Comparison of ENCODE assay signal across 8 cellular contexts in the genomic region with DNA sequence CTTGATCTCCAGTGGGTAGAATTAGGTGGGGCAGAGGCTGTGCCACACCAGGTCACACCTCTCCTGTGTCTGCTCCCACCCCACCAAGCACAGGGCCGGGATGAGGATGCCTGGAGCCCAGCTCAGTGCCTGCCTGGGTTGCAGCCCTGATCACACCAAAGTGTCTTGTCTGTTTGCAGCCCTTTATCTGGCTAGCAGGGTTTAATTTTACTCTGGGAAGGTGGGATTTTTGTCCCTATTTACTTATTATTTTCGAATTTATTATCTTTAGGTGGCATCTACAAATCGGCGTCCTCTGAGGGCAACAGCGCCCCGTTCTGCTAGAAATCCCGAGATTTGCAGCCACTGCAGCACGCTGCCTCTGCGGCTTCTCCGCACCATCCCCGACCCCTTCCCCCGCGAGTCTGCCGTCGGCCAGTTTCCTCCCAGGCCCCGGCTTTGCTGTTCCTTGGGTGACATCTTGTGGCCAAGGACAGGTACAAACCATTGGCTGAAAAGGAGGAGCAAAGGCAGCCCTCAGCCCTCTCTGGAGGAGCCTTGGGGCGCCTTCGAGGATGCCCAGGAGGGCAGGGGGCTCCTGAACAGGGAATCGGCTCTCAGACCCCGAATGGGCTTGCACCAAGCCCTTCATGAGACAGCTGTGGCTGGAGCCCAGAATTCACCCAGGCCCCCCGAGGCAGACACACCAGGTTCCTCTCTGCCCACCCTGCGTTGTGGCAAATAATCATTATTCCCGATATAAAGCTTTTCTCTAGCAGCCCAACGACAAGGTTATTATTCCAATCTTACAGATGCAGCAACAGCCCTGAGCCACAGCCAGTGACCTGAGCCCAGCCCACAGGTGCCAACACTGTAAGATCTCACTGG.
DNase-seq lines count a peak whose midpoint lies in the region; ATAC-seq and TF ChIP-seq lines count a peak whose summit lies in the region.

No MANE protein-coding gene starts in this region.

- H3K4me3 Mint-ChIP-seq in CD8-positive, alpha-beta memory T cell = peak overlapping the region in 6 of 7 donors; percentile 15 to 90 (median 62)
- peak overlapping the region; percentile 70 for H3K4me3 Mint-ChIP-seq in chondrocyte (ENCODE audit: unreplicated experiment)

- POLR2A ChIA-PET in CD8-positive, alpha-beta memory T cell (lab: Charles Lee) = no interaction called here

- H3K27me3 Mint-ChIP-seq in CD8-positive, alpha-beta memory T cell = peaks cover 7 to 10% of the 10 kb centered on the region in 2 donors
- H3K27me3 Mint-ChIP-seq in chondrocyte (ENCODE audit: low read depth) = peaks cover 2% of the 10 kb centered on the region

- H3K36me3 ChIP-seq in CD8-positive, alpha-beta memory T cell (ENCODE audit: insufficient read depth, low read length) = no peaks in the 10 kb centered on the region
- H3K36me3 ChIP-seq in HAP-1 (replicated peaks) = no peaks in the 10 kb centered on the region

- no peaks in the 10 kb centered on the region for H3K9me3 Mint-ChIP-seq in CD8-positive, alpha-beta memory T cell
- H3K9me3 Mint-ChIP-seq in chondrocyte (ENCODE audit: low read depth) = no peaks in the 10 kb centered on the region

- CTCF ChIA-PET in CD8-positive, alpha-beta memory T cell (lab: Charles Lee) = interaction anchor here (1.9 kb wide), 1 partner anchor 13 kb away, joined by 8 read pairs; no protein-coding TSS in a partner anchor

- H3K4me3 ChIP-seq in CD8-positive, alpha-beta memory T cell (ENCODE audit: low read length) = no peak overlapping the region
- H3K4me3 ChIP-seq in HAP-1 = peak overlapping the region; percentile 12; the same call in 1 of the 2 replicates

- no peaks in the 10 kb centered on the region for H3K9me3 ChIP-seq in CD8-positive, alpha-beta memory T cell (ENCODE audit: low read length)
- H3K9me3 ChIP-seq in HAP-1 = no peaks in the 10 kb centered on the region

- in situ Hi-C loops in HAP-1 (cut with MboI; ENCODE audit: low sequenced_read_pairs) = loop anchor here (5.0 kb wide), 1 partner anchor 602 kb away; the partner anchor contains the start of gene NR6A1

- H3K4me1 Mint-ChIP-seq in CD8-positive, alpha-beta memory T cell = peaks cover 6 to 10% (median 7%) of the 10 kb centered on the region in 3 donors
- peaks cover 7% of the 10 kb centered on the region for H3K4me1 Mint-ChIP-seq in chondrocyte (ENCODE audit: low read depth)

- peaks cover 10% of the 10 kb centered on the region for H3K4me1 ChIP-seq in CD8-positive, alpha-beta memory T cell (ENCODE audit: insufficient read depth, low read length)
- peaks cover 3% of the 10 kb centered on the region; the same call in 1 of the 2 replicates for H3K4me1 ChIP-seq in HAP-1

- H3K27me3 ChIP-seq in CD8-positive, alpha-beta memory T cell (ENCODE audit: insufficient read depth, low read length, poor library complexity, severe bottlenecking) = peaks cover 5% of the 10 kb centered on the region
- no peaks in the 10 kb centered on the region for H3K27me3 ChIP-seq in HAP-1 (ENCODE audit: low read depth)

- H3K27ac ChIP-seq in CD8-positive, alpha-beta memory T cell (ENCODE audit: low read depth, low read length) = no peak overlapping the region

- DNase-seq in CD8-positive, alpha-beta memory T cell = peak; percentile 25 to 73 (median 52)
- DNase-seq in HAP-1 (ENCODE audit: low spot score in 2 of 2) (peak; percentile 78 to 88), NCI-H2227 treated with DMSO at 0.1 percent for 48 hours (lab: John Stamatoyannopoulos, UW) (peak; percentile 54), chondrocyte (ENCODE audit: low spot score) (no peak), left kidney (ENCODE audit: low read depth, low spot score) (peak; percentile 95)
- DNase-seq in activated CD4-positive, CD25-positive, alpha-beta regulatory T cell treated with anti-CD3 and anti-CD28 coated beads, Interleukin-2, amount 50 U/mL, for 72 hours = peak; percentile 39
- DNase-seq in stimulated activated CD4-positive, alpha-beta T cell treated with anti-CD3 and anti-CD28 coated beads, Interleukin-1b, Interleukin-23, amount 100 ng/mL, for 48 hours = peak; percentile 72

- TF ChIP-seq CTCF in chondrocyte (IDR thresholded peaks at IDR 0.05) = peak; percentile 92

- peak overlapping the region in 2 of 8 donors; percentile 47 to 63 for H3K27ac Mint-ChIP-seq in CD8-positive, alpha-beta memory T cell
- peak overlapping the region; percentile 8 for H3K27ac Mint-ChIP-seq in chondrocyte (ENCODE audit: unreplicated experiment)

- H3K36me3 Mint-ChIP-seq in CD8-positive, alpha-beta memory T cell = no peaks in the 10 kb centered on the region
- H3K36me3 Mint-ChIP-seq in chondrocyte (ENCODE audit: low read depth) = no peaks in the 10 kb centered on the region

- ATAC-seq in GM18870 (IDR thresholded peaks at IDR 0.05; ENCODE audit: unreplicated experiment) = no peak
